ENCODE assay signal across 31 cellular contexts in the genomic region with DNA sequence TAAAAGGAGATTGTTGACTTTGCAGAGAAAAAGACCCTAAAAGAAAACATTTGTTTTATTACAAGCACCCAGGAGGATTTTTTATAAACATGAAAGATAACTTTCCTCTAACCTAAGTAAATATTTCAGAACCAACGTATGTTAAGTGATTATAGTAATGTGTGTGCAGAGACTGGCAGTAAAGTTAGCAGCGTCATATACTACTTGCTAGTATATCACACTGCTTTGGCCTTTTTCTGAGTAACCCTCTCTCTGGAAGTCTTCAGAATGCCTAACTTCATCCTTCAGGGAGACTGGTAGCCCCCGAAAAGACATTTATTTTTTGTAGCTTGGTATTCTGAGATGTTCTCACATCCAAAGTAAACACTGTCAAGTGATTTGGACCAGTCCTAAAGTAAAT.
"Had no signal": no experiment of that assay in that cellular context is flagged by ENCODE, and none has a peak within 500 bp of the region (broad histone marks: within the 10 kb centered on the region; RNA-seq: fewer than 3 reads in every experiment).

No MANE protein-coding gene starts in this region.

- H3K27me3 ChIP-seq: foreskin keratinocyte, heart left ventricle, sigmoid colon, transverse colon had no signal

- H3K4me3 Mint-ChIP-seq: activated CD8-positive, alpha-beta memory T cell treated with anti-CD3 and anti-CD28 coated beads, Interleukin-2, amount 10 ng/mL, durations not matched to agents 7 days and 5 days; activated CD8-positive, alpha-beta T cell treated with anti-CD3 and anti-CD28 coated beads, Interleukin-2, amount 10 ng/mL, durations not matched to agents 7 days and 5 days; activated naive CD4-positive, alpha-beta T cell treated with anti-CD3 and anti-CD28 coated beads, Interleukin-2, amount 50 U/mL, for 24 hours; activated naive CD8-positive, alpha-beta T cell treated with anti-CD3 and anti-CD28 coated beads, Interleukin-2, amount 50 U/mL, for 24 hours; endodermal cell; immature natural killer cell; naive thymus-derived CD8-positive, alpha-beta T cell; neural crest cell; T-helper 1 cell treated with Interleukin-12 subunit alpha and Interleukin-12 subunit beta and Interleukin-4 antibody, amounts not matched to agents 30 μg/mL and 1 μg/mL, for 36 hours had no signal

- H3K36me3 ChIP-seq: heart left ventricle, sigmoid colon, transverse colon had no signal

- H3K9me3 ChIP-seq: heart left ventricle, psoas muscle, sigmoid colon, transverse colon had no signal

- DNase-seq: activated CD4-positive, alpha-beta T cell treated with anti-CD3 and anti-CD28 coated beads, Interleukin-2, amount 50 U/mL, for 1 hour; activated CD8-positive, alpha-beta memory T cell treated with anti-CD3 and anti-CD28 coated beads, Interleukin-2, amount 10 ng/mL, durations not matched to agents 7 days and 5 days; activated CD8-positive, alpha-beta T cell treated with anti-CD3 and anti-CD28 coated beads, Interleukin-2, amount 10 ng/mL, durations not matched to agents 7 days and 5 days; activated naive CD8-positive, alpha-beta T cell treated with anti-CD3 and anti-CD28 coated beads, Interleukin-2, amount 50 U/mL, for 24 hours; activated T-cell treated with anti-CD3 and anti-CD28 coated beads, Interleukin-2, amount 50 U/mL, for 48 hours; amygdala; caudate nucleus; endodermal cell; foreskin keratinocyte; heart left ventricle; hypothalamus; immature natural killer cell; kidney; mesenchymal stem cell; naive thymus-derived CD8-positive, alpha-beta T cell; nucleus accumbens; psoas muscle; sigmoid colon; small intestine; stimulated activated CD4-positive, alpha-beta T cell treated with anti-CD3 and anti-CD28 coated beads, Interleukin-1b, Interleukin-23, amount 100 ng/mL, for 48 hours; stimulated activated CD4-positive, alpha-beta T cell treated with anti-CD3 and anti-CD28 coated beads, Interleukin-4, amount 100 ng/mL, for 4 hours; stimulated activated CD8-positive, alpha-beta memory T cell treated with anti-CD3 and anti-CD28 coated beads, Interleukin-4, amount 100 ng/mL, for 48 hours; stimulated activated naive B cell treated with anti-CD40 and anti-IgM and Interleukin-4, amounts not matched to agents 10 μg/mL and 1 μg/mL and 100 μg/mL, for 72 hours; T1000; transverse colon had no signal

- H3K9ac ChIP-seq: parathyroid adenoma had no signal

- H3K27ac ChIP-seq: foreskin keratinocyte, heart left ventricle, parathyroid adenoma, psoas muscle, sigmoid colon, transverse colon had no signal

- H3K27me3 Mint-ChIP-seq: activated CD8-positive, alpha-beta memory T cell treated with anti-CD3 and anti-CD28 coated beads, Interleukin-2, amount 10 ng/mL, durations not matched to agents 7 days and 5 days; activated naive CD4-positive, alpha-beta T cell treated with anti-CD3 and anti-CD28 coated beads, Interleukin-2, amount 50 U/mL, for 24 hours; activated naive CD8-positive, alpha-beta T cell treated with anti-CD3 and anti-CD28 coated beads, Interleukin-2, amount 50 U/mL, for 24 hours; naive thymus-derived CD8-positive, alpha-beta T cell; stimulated activated naive B cell treated with anti-CD40 and anti-IgM and Interleukin-4, amounts not matched to agents 10 μg/mL and 1 μg/mL and 100 μg/mL, for 72 hours had no signal

- H2AFZ ChIP-seq: parathyroid adenoma had no signal

- H3K27ac Mint-ChIP-seq: activated CD8-positive, alpha-beta memory T cell treated with anti-CD3 and anti-CD28 coated beads, Interleukin-2, amount 10 ng/mL, durations not matched to agents 7 days and 5 days; activated CD8-positive, alpha-beta T cell treated with anti-CD3 and anti-CD28 coated beads, Interleukin-2, amount 10 ng/mL, durations not matched to agents 7 days and 5 days; activated naive CD4-positive, alpha-beta T cell treated with anti-CD3 and anti-CD28 coated beads, Interleukin-2, amount 50 U/mL, for 24 hours; activated naive CD8-positive, alpha-beta T cell treated with anti-CD3 and anti-CD28 coated beads, Interleukin-2, amount 50 U/mL, for 24 hours; activated T-helper 2 cell treated with anti-CD3 and anti-CD28 coated beads, Interferon-gamma antibody, Interleukin-2, Interleukin-4, amounts not matched to agents 10 μg/mL and 5 μg/mL and 100 μg/mL, durations not matched to agents 14 hours and 24 hours and 36 hours; endodermal cell; stimulated activated naive B cell treated with anti-CD40 and anti-IgM and Interleukin-4, amounts not matched to agents 10 μg/mL and 1 μg/mL and 100 μg/mL, for 72 hours; T-helper 1 cell treated with Interleukin-12 subunit alpha and Interleukin-12 subunit beta and Interleukin-4 antibody, amounts not matched to agents 30 μg/mL and 1 μg/mL, for 36 hours had no signal

- H3K4me3 ChIP-seq: heart left ventricle, psoas muscle, sigmoid colon, transverse colon had no signal

- H3K9me3 Mint-ChIP-seq: activated naive CD4-positive, alpha-beta T cell treated with anti-CD3 and anti-CD28 coated beads, Interleukin-2, amount 50 U/mL, for 24 hours; activated naive CD8-positive, alpha-beta T cell treated with anti-CD3 and anti-CD28 coated beads, Interleukin-2, amount 50 U/mL, for 24 hours; activated T-helper 2 cell treated with anti-CD3 and anti-CD28 coated beads, Interferon-gamma antibody, Interleukin-2, Interleukin-4, amounts not matched to agents 10 μg/mL and 5 μg/mL and 100 μg/mL, durations not matched to agents 14 hours and 24 hours and 36 hours; endodermal cell; immature natural killer cell; naive thymus-derived CD8-positive, alpha-beta T cell; neural crest cell; T-helper 1 cell treated with Interleukin-12 subunit alpha and Interleukin-12 subunit beta and Interleukin-4 antibody, amounts not matched to agents 30 μg/mL and 1 μg/mL, for 36 hours had no signal

- ATAC-seq: activated CD8-positive, alpha-beta memory T cell treated with anti-CD3 and anti-CD28 coated beads, Interleukin-2, amount 10 ng/mL, durations not matched to agents 7 days and 5 days; activated CD8-positive, alpha-beta T cell treated with anti-CD3 and anti-CD28 coated beads, Interleukin-2, amount 10 ng/mL, durations not matched to agents 7 days and 5 days; activated naive CD8-positive, alpha-beta T cell treated with anti-CD3 and anti-CD28 coated beads, Interleukin-2, amount 50 U/mL, for 24 hours; esophagus mucosa; foreskin keratinocyte; heart left ventricle; naive thymus-derived CD8-positive, alpha-beta T cell; psoas muscle; stimulated activated naive B cell treated with anti-CD40 and anti-IgM and Interleukin-4, amounts not matched to agents 10 μg/mL and 1 μg/mL and 100 μg/mL, for 72 hours had no signal
